Comparison of ENCODE assay signal across 16 cellular contexts in genomic region chr17:66407864-66408263, GRCh38.
"Had no signal": no experiment of that assay in that cellular context is flagged by ENCODE, and none has a peak within 500 bp of the region (broad histone marks: within the 10 kb centered on the region; RNA-seq: fewer than 3 reads in every experiment).

No MANE protein-coding gene starts in this region.

- H3K4me3 Mint-ChIP-seq: nephron progenitor cell; stimulated activated naive B cell treated with anti-CD40 and anti-IgM and Interleukin-4, amounts not matched to agents 10 μg/mL and 1 μg/mL and 100 μg/mL, for 72 hours had no signal

- ATAC-seq: left lobe of liver; stimulated activated naive B cell treated with anti-CD40 and anti-IgM and Interleukin-4, amounts not matched to agents 10 μg/mL and 1 μg/mL and 100 μg/mL, for 72 hours had no signal

- H3K9me3 ChIP-seq: breast epithelium, spleen, tibial artery had no signal

- H3K9me3 Mint-ChIP-seq: nephron progenitor cell; stimulated activated naive B cell treated with anti-CD40 and anti-IgM and Interleukin-4, amounts not matched to agents 10 μg/mL and 1 μg/mL and 100 μg/mL, for 72 hours had no signal

- H3K27me3 Mint-ChIP-seq: activated CD4-positive, alpha-beta T cell treated with anti-CD3 and anti-CD28 coated beads, Interleukin-2, amount 10 ng/mL, durations not matched to agents 7 days and 5 days had no signal

- DNase-seq: activated CD4-positive, alpha-beta T cell treated with anti-CD3 and anti-CD28 coated beads, Interleukin-2, amount 10 ng/mL, durations not matched to agents 7 days and 5 days; activated CD4-positive, CD25-positive, alpha-beta regulatory T cell; activated effector memory CD4-positive, alpha-beta T cell treated with anti-CD3 and anti-CD28 coated beads, Interleukin-2, amount 50 U/mL, for 16 hours; foreskin keratinocyte; nephron progenitor cell; nucleus accumbens; retina; SHP77; spleen; stimulated activated naive B cell treated with anti-CD40 and anti-IgM and Interleukin-4, amounts not matched to agents 10 μg/mL and 1 μg/mL and 100 μg/mL, for 72 hours; substantia nigra; tibial artery had no signal

- H3K36me3 Mint-ChIP-seq: stimulated activated naive B cell treated with anti-CD40 and anti-IgM and Interleukin-4, amounts not matched to agents 10 μg/mL and 1 μg/mL and 100 μg/mL, for 72 hours had no signal

- H3K27me3 ChIP-seq: breast epithelium, foreskin keratinocyte, hepatocyte, spleen, tibial artery had no signal

- H3K27ac Mint-ChIP-seq: nephron progenitor cell; stimulated activated naive B cell treated with anti-CD40 and anti-IgM and Interleukin-4, amounts not matched to agents 10 μg/mL and 1 μg/mL and 100 μg/mL, for 72 hours had no signal

- H3K27ac ChIP-seq: breast epithelium, coronary artery, foreskin keratinocyte, hepatocyte, spleen, tibial artery had no signal
